17 cellular contexts compared by ENCODE assay signal in genomic region chr2:79713131-79713785, GRCh38.
A peak's percentile ranks its signal among the peaks of the same experiment; 100 is the strongest.
DNase-seq lines count a peak whose midpoint lies in the region; FAIRE-seq and TF ChIP-seq lines count a peak whose summit lies in the region.
"Had no signal": no experiment of that assay in that cellular context is flagged by ENCODE, and none has a peak within 500 bp of the region (broad histone marks: within the 10 kb centered on the region; RNA-seq: fewer than 3 reads in every experiment).

No MANE protein-coding gene starts in this region.

- FAIRE-seq in bronchial epithelial cell (lab: Jason Lieb, UNC): no peak
- FAIRE-seq: D721Med had no signal

- TF ChIP-seq POLR2A in spleen (IDR thresholded peaks at IDR 0.05): no peak

- H3K27me3 ChIP-seq in bronchial epithelial cell (ENCODE audit: control insufficient read depth, insufficient read depth, low read length) (no peaks in the 10 kb centered on the region), spleen (replicated peaks in 1 of 7) (no peaks in the 10 kb centered on the region)
- H3K27me3 ChIP-seq: BE2C had no signal

- intact Hi-C loops in spleen (cut with DNase I; ENCODE audit: low total_unique reads): no loop called here

- no peak overlapping the region for H3K27ac ChIP-seq in spleen
- H3K27ac ChIP-seq: SK-N-MC had no signal

- H3K36me3 ChIP-seq in bronchial epithelial cell (ENCODE audit: control insufficient read depth, insufficient read depth, low read length): no peaks in the 10 kb centered on the region
- H3K36me3 ChIP-seq in spleen: no peaks in the 10 kb centered on the region
- H3K36me3 ChIP-seq: BE2C had no signal

- H3K4me1 ChIP-seq in spleen: no peaks in the 10 kb centered on the region
- H3K4me1 ChIP-seq: BE2C had no signal

- no peak overlapping the region for H3K4me3 ChIP-seq in bronchial epithelial cell (ENCODE audit: low read depth, low read length)
- no peak overlapping the region for H3K4me3 ChIP-seq in spleen
- H3K4me3 ChIP-seq: SK-N-MC had no signal

- WGBS in spleen, 5 donors: 62 to 76% (median 68%) methylated on average over 4 of the region's 4 CpGs

- DNase-seq in ELR (ENCODE audit: low read depth) (peak; percentile 37), M059J (ENCODE audit: low read depth) (peak; percentile 13), bronchial epithelial cell (ENCODE audit: low read depth) (peak; percentile 3), myocyte (ENCODE audit: low read depth) (peak; percentile 58), DMS79 (lab: John Stamatoyannopoulos, UW) (no peak), spleen (no peak), NAMALWA (ENCODE audit: low spot score) (no peak), MV-4-11 (lab: John Stamatoyannopoulos, UW) (no peak)
- DNase-seq: BE2C; CD4-positive, alpha-beta memory T cell; NCI-H1417 treated with DMSO at 0.1 percent for 48 hours; NCI-H2029 treated with DMSO at 0.1 percent for 48 hours; NCI-H524; PC-3; T-cell had no signal

- peaks cover 0 to 6% (median 0%) of the 10 kb centered on the region in 8 donors for H3K9me3 ChIP-seq in spleen
- H3K9me3 ChIP-seq: BE2C had no signal

- no peak for TF ChIP-seq CTCF in bronchial epithelial cell (IDR thresholded peaks at IDR 0.05; ENCODE audit: insufficient read depth, low read length, severe bottlenecking)
- TF ChIP-seq CTCF in spleen (IDR thresholded peaks at IDR 0.05 in 8 of 11, conservative IDR thresholded peaks at IDR 0.05 in 3 of 11): no peak

Comparison
In these comparisons a context has a peak if more than half of its experiments do, and no peak if none do; other contexts are left out.
1. DNase-seq: peak in ELR (single experiment), M059J (single experiment), bronchial epithelial cell (single experiment) and myocyte (single experiment); none in DMS79 (single experiment), spleen (single experiment), NAMALWA (single experiment) and MV-4-11 (single experiment).